In the genomic region with DNA sequence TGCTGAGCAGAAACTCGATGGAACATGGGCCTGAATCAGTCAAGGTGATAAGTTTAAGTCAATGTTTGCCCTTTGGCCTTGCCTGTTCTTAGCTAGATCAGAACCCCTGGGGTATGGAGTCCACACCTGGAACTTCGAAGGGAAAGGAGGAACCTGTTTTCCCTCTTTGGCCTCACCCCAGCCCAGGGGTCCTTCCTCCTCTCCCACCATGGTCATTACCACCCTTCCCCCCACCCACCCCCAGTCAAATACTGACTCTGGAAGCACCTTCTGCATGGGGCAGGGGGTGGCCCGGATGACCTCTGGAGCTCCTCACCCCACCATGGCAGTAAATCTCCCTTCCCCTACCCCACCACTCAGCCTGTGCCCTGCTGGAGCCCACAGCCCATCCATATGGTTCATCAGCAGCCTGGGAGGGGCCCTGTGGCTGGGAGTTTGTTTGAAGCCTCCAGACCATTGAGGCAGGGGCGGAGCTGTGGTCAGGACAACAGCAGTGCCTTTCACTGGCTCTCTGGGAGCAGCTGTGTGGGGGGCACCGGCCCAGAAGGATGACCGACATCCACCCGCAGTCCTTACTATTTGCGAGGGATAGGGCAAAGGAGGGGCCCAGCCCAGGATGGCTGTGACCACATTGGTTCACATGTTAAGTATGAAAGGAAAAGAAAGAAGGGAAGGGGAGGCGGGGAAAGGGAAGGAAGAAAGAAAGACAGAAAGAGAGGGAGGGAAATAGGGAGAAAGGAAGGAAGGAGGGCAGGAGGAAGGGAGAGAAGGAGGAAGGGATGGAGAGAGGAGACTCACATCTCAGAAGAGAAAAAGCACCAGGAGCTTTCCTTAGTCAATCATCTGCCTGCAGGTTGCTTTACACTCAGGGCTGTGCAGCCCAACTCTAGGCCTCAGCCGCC, we compare ENCODE assay signal across 14 cellular contexts.
DNase-seq lines count a peak whose midpoint lies in the region; ATAC-seq and TF ChIP-seq lines count a peak whose summit lies in the region.
"Had no signal": no experiment of that assay in that cellular context is flagged by ENCODE, and none has a peak within 500 bp of the region (broad histone marks: within the 10 kb centered on the region; RNA-seq: fewer than 3 reads in every experiment).

No MANE protein-coding gene starts in this region.

- intact Hi-C loops in natural killer cell (cut with micrococcal nuclease) (no loop called here), cardiac septum (cut with DNase I) (loop anchor here (10.0 kb wide), 1 partner anchor 258 kb away; no protein-coding TSS in a partner anchor), aorta (cut with DNase I) (no loop called here)

- no peaks in the 10 kb centered on the region for H3K36me3 Mint-ChIP-seq in natural killer cell treated with Interleukin-12 subunit alpha and Interleukin-12 subunit beta and Interleukin-15 and Interleukin-18, amount 100 ng/mL, for 72 hours
- H3K36me3 Mint-ChIP-seq in natural killer cell (no peaks in the 10 kb centered on the region), nephron (ENCODE audit: low read depth) (peaks cover 25% of the 10 kb centered on the region), WTC11 (no peaks in the 10 kb centered on the region)

- no peak overlapping the region for H3K4me3 Mint-ChIP-seq in natural killer cell treated with Interleukin-12 subunit alpha and Interleukin-12 subunit beta and Interleukin-15 and Interleukin-18, amount 100 ng/mL, for 72 hours
- H3K4me3 Mint-ChIP-seq in natural killer cell (no peak overlapping the region), nephron (no peak overlapping the region), WTC11 (no peak overlapping the region)
- H3K4me3 Mint-ChIP-seq: activated naive CD8-positive, alpha-beta T cell treated with anti-CD3 and anti-CD28 coated beads, Interleukin-2, amount 50 U/mL, for 24 hours had no signal

- H3K9me3 Mint-ChIP-seq in natural killer cell treated with Interleukin-12 subunit alpha and Interleukin-12 subunit beta and Interleukin-15 and Interleukin-18, amount 100 ng/mL, for 72 hours = no peaks in the 10 kb centered on the region
- H3K9me3 Mint-ChIP-seq in natural killer cell (no peaks in the 10 kb centered on the region), nephron (no peaks in the 10 kb centered on the region), WTC11 (no peaks in the 10 kb centered on the region)
- H3K9me3 Mint-ChIP-seq: activated naive CD8-positive, alpha-beta T cell treated with anti-CD3 and anti-CD28 coated beads, Interleukin-2, amount 50 U/mL, for 24 hours had no signal

- H3K27ac ChIP-seq in aorta (ENCODE audit: low read depth in 1 of 2, low read length in 2 of 2) = no peak overlapping the region

- no peaks in the 10 kb centered on the region for H3K27me3 ChIP-seq in aorta (ENCODE audit: control insufficient read depth in 1 of 2, insufficient read depth in 2 of 2, low read length in 1 of 2)

- no peak for ATAC-seq in natural killer cell treated with Interleukin-12 subunit alpha and Interleukin-12 subunit beta and Interleukin-15 and Interleukin-18, amount 100 ng/mL, for 72 hours
- ATAC-seq in natural killer cell (no peak), aorta (ENCODE audit: low FRiP score) (no peak), HG03108 (IDR thresholded peaks at IDR 0.05; ENCODE audit: unreplicated experiment) (no peak), WTC11 (no peak)
- ATAC-seq: activated naive CD8-positive, alpha-beta T cell treated with anti-CD3 and anti-CD28 coated beads, Interleukin-2, amount 50 U/mL, for 24 hours had no signal

- no peaks in the 10 kb centered on the region for H3K36me3 ChIP-seq in aorta (ENCODE audit: control insufficient read depth in 1 of 2, insufficient read depth in 2 of 2, low read length in 1 of 2)

- peak overlapping the region in 1 of 2 donors; percentile 84 for H3K27ac Mint-ChIP-seq in natural killer cell treated with Interleukin-12 subunit alpha and Interleukin-12 subunit beta and Interleukin-15 and Interleukin-18, amount 100 ng/mL, for 72 hours
- no peak overlapping the region for H3K27ac Mint-ChIP-seq in natural killer cell
- H3K27ac Mint-ChIP-seq in nephron = peak overlapping the region; percentile 22 to 88 (median 66)
- H3K27ac Mint-ChIP-seq in WTC11 = no peak overlapping the region
- H3K27ac Mint-ChIP-seq: activated naive CD8-positive, alpha-beta T cell treated with anti-CD3 and anti-CD28 coated beads, Interleukin-2, amount 50 U/mL, for 24 hours had no signal

- TF ChIP-seq CTCF in natural killer cell (IDR thresholded peaks at IDR 0.05) = no peak
- no peak for TF ChIP-seq CTCF in nephron (IDR thresholded peaks at IDR 0.05; ENCODE audit: unreplicated experiment in 3 of 3)
- TF ChIP-seq CTCF in WTC11 (IDR thresholded peaks at IDR 0.05) = no peak

- peaks cover 27 to 32% of the 10 kb centered on the region in 2 donors for H3K4me1 Mint-ChIP-seq in natural killer cell treated with Interleukin-12 subunit alpha and Interleukin-12 subunit beta and Interleukin-15 and Interleukin-18, amount 100 ng/mL, for 72 hours (ENCODE audit: low read depth in 2 of 2)
- H3K4me1 Mint-ChIP-seq in natural killer cell (peaks cover 20 to 31% of the 10 kb centered on the region in 2 donors), nephron (peaks cover 57% of the 10 kb centered on the region), WTC11 (no peaks in the 10 kb centered on the region)

- no peak overlapping the region for H3K4me3 ChIP-seq in aorta (ENCODE audit: low read length in 2 of 2)

- POLR2A ChIA-PET in WTC11 (lab: Charles Lee) = no interaction called here

- CTCF ChIA-PET in WTC11 (lab: Charles Lee) = interaction anchor here (0.6 kb wide), 1 partner anchor 164 kb away, joined by 3 read pairs; no protein-coding TSS in a partner anchor

- WGBS in aorta, 2 donors = 87 to 89% methylated on average over 10 of the region's 10 CpGs

- no peaks in the 10 kb centered on the region for H3K9me3 ChIP-seq in aorta (ENCODE audit: control insufficient read depth, low read length)

- no peaks in the 10 kb centered on the region for H3K27me3 Mint-ChIP-seq in natural killer cell treated with Interleukin-12 subunit alpha and Interleukin-12 subunit beta and Interleukin-15 and Interleukin-18, amount 100 ng/mL, for 72 hours
- H3K27me3 Mint-ChIP-seq in natural killer cell (ENCODE audit: low read depth in 2 of 2) = no peaks in the 10 kb centered on the region
- H3K27me3 Mint-ChIP-seq in nephron (ENCODE audit: low read depth) = no peaks in the 10 kb centered on the region
- H3K27me3 Mint-ChIP-seq in WTC11 (ENCODE audit: low read depth) = no peaks in the 10 kb centered on the region
- H3K27me3 Mint-ChIP-seq: activated naive CD8-positive, alpha-beta T cell treated with anti-CD3 and anti-CD28 coated beads, Interleukin-2, amount 50 U/mL, for 24 hours had no signal

- H3K4me1 ChIP-seq in aorta (ENCODE audit: control insufficient read depth in 1 of 2, insufficient read depth in 2 of 2, low read length in 2 of 2) = no peaks in the 10 kb centered on the region

- peak; percentile 60 for DNase-seq in natural killer cell treated with Interleukin-12 subunit alpha and Interleukin-12 subunit beta and Interleukin-15 and Interleukin-18, amount 100 ng/mL, for 72 hours (ENCODE audit: low spot score)
- no peak for DNase-seq in natural killer cell
- DNase-seq in cardiac septum (ENCODE audit: low spot score) = peak; percentile 59
- DNase-seq in aorta = peak; percentile 46 to 63
- no peak for DNase-seq in WTC11 (ENCODE audit: low spot score)
- DNase-seq in cortex of kidney (lab: John Stamatoyannopoulos, UW) = no peak
- DNase-seq: activated CD4-positive, alpha-beta T cell treated with anti-CD3 and anti-CD28 coated beads for 4 hours; activated naive CD8-positive, alpha-beta T cell treated with anti-CD3 and anti-CD28 coated beads, Interleukin-2, amount 50 U/mL, for 24 hours; GF-D8; NCI-H2081; NCI-H69; RPMI8226 had no signal

TF ChIP-seq in WTC11, 78 proteins besides CTCF, POLR2A, EP300 and RAD21:
- TF ChIP-seq, protein P1, sequence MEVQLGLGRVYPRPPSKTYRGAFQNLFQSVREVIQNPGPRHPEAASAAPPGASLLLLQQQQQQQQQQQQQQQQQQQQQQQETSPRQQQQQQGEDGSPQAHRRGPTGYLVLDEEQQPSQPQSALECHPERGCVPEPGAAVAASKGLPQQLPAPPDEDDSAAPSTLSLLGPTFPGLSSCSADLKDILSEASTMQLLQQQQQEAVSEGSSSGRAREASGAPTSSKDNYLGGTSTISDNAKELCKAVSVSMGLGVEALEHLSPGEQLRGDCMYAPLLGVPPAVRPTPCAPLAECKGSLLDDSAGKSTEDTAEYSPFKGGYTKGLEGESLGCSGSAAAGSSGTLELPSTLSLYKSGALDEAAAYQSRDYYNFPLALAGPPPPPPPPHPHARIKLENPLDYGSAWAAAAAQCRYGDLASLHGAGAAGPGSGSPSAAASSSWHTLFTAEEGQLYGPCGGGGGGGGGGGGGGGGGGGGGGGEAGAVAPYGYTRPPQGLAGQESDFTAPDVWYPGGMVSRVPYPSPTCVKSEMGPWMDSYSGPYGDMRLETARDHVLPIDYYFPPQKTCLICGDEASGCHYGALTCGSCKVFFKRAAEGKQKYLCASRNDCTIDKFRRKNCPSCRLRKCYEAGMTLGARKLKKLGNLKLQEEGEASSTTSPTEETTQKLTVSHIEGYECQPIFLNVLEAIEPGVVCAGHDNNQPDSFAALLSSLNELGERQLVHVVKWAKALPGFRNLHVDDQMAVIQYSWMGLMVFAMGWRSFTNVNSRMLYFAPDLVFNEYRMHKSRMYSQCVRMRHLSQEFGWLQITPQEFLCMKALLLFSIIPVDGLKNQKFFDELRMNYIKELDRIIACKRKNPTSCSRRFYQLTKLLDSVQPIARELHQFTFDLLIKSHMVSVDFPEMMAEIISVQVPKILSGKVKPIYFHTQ (CRISPR knock-in tag; IDR thresholded peaks at IDR 0.05) = no peak
- TF ChIP-seq, protein P2, sequence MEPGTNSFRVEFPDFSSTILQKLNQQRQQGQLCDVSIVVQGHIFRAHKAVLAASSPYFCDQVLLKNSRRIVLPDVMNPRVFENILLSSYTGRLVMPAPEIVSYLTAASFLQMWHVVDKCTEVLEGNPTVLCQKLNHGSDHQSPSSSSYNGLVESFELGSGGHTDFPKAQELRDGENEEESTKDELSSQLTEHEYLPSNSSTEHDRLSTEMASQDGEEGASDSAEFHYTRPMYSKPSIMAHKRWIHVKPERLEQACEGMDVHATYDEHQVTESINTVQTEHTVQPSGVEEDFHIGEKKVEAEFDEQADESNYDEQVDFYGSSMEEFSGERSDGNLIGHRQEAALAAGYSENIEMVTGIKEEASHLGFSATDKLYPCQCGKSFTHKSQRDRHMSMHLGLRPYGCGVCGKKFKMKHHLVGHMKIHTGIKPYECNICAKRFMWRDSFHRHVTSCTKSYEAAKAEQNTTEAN (CRISPR knock-in tag; IDR thresholded peaks at IDR 0.05) = no peak
- TF ChIP-seq ZNF317 (CRISPR knock-in tag; IDR thresholded peaks at IDR 0.05; ENCODE audit: borderline replicate concordance, low read depth) (no peak), KAT7 (CRISPR knock-in tag; IDR thresholded peaks at IDR 0.05; ENCODE audit: borderline replicate concordance) (no peak), RORB (CRISPR knock-in tag; IDR thresholded peaks at IDR 0.05) (no peak), ZNF121 (CRISPR knock-in tag; IDR thresholded peaks at IDR 0.05) (no peak), PRRX2 (CRISPR knock-in tag; IDR thresholded peaks at IDR 0.05) (no peak)

Comparison
In these comparisons a context has a peak if more than half of its experiments do, and no peak if none do; other contexts are left out.
1. DNase-seq: peak in natural killer cell treated with Interleukin-12 subunit alpha and Interleukin-12 subunit beta and Interleukin-15 and Interleukin-18, amount 100 ng/mL, for 72 hours (single experiment), cardiac septum (single experiment) and aorta (2 of 2); none in natural killer cell (single experiment), WTC11 (single experiment) and cortex of kidney (single experiment).
2. H3K27ac Mint-ChIP-seq: peak in nephron (3 of 3); none in natural killer cell (0 of 2) and WTC11 (single experiment).